In the genomic region with DNA sequence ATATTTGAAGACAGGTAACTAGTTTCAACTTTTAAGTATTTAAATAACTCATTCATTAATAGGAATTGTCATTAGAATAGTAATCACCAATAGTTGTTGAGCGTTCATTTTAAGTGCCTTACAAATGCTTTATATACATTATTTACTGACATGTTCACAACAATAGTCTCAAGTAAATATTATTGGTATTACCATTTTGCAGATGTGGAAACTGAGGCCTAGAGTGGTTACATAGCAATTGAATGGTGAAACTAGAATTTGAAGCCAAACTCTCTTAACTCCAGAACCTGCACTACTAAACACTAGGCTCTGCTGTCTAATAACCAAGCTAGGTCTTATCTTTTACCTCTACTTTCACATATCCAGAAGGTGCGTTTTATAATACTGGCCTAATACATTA, we compare ENCODE assay signal across 17 cellular contexts. TPM values are rescaled to one million over a fixed set of nuclear protein-coding genes. Genes with fewer than 3 reads are reported as not detected.
DNase-seq lines count a peak whose midpoint lies in the region; ATAC-seq, FAIRE-seq and TF ChIP-seq lines count a peak whose summit lies in the region.
"Had no signal": no experiment of that assay in that cellular context is flagged by ENCODE, and none has a peak within 500 bp of the region (broad histone marks: within the 10 kb centered on the region; RNA-seq: fewer than 3 reads in every experiment).

No MANE protein-coding gene starts in this region.

- H3K79me2 ChIP-seq in HepG2 (ENCODE audit: insufficient read depth, low read length), result peaks cover 3% of the 10 kb centered on the region
- peaks cover 5% of the 10 kb centered on the region for H3K79me2 ChIP-seq in K562 (ENCODE audit: control insufficient read depth, insufficient read depth, low read length)

- no peaks in the 10 kb centered on the region for H3K9me3 ChIP-seq in HepG2 (ENCODE audit: low read length)
- H3K9me3 ChIP-seq in right lobe of liver, result no peaks in the 10 kb centered on the region
- H3K9me3 ChIP-seq in K562 (replicated peaks; ENCODE audit: control insufficient read depth, insufficient read depth, low read depth, low read length), result peaks cover 2% of the 10 kb centered on the region; the same call in 1 of the 2 replicates
- H3K9me3 ChIP-seq: A549, BE2C, BLaER1, Caco-2 had no signal

- WGBS in HepG2 (ENCODE audit: low lambda C conversion rate), result 75% methylated on average over 2 of the region's 2 CpGs
- 82% methylated on average over 2 of the region's 2 CpGs for WGBS in right lobe of liver (ENCODE audit: insufficient coverage, low coverage, low lambda C conversion rate, missing lambda C conversion rate)
- WGBS in K562 (ENCODE audit: insufficient coverage, low coverage, missing lambda C conversion rate), result 66% methylated on average over 2 of the region's 2 CpGs

- DNase-seq in HepG2 (ENCODE audit: low spot score) (no peak), right lobe of liver (no peak), K562 (ENCODE audit: extremely low read depth in 1 of 4, low spot score in 3 of 4) (no peak), NCI-H510A (lab: John Stamatoyannopoulos, UW) (no peak), anterior cingulate cortex (lab: John Stamatoyannopoulos, UW) (no peak)
- DNase-seq: 8988T, DMS79, DMS79 treated with DMSO at 0.1 percent for 48 hours had no signal

- H3K4me2 ChIP-seq in HepG2 (ENCODE audit: low read depth, low read length) (no peak overlapping the region), K562 (ENCODE audit: insufficient read depth, low read length) (no peak overlapping the region)
- H3K4me2 ChIP-seq: A549; BLaER1; BLaER1 treated with 17β-estradiol and CSF1 and Interleukin-3, amounts not matched to agents 10 nM and 100 nM had no signal

- no peaks in the 10 kb centered on the region for H4K20me1 ChIP-seq in HepG2 (ENCODE audit: insufficient read depth, low read length)
- no peaks in the 10 kb centered on the region for H4K20me1 ChIP-seq in K562 (replicated peaks; ENCODE audit: control insufficient read depth, insufficient read depth, low read length)

- no peaks in the 10 kb centered on the region for H3K9me1 ChIP-seq in K562 (ENCODE audit: control insufficient read depth, insufficient read depth, low read length)

- no peak for ATAC-seq in HepG2
- no peak for ATAC-seq in right lobe of liver
- no peak for ATAC-seq in K562
- ATAC-seq: CD8-positive, alpha-beta T cell had no signal

- no peak for FAIRE-seq in HepG2 (lab: Jason Lieb, UNC)
- no peak for FAIRE-seq in K562 (lab: Jason Lieb, UNC)
- FAIRE-seq: A549 had no signal

- POLR2A ChIA-PET in HepG2 (lab: Yijun Ruan, JAX) (interaction anchor here (1.0 to 1.2 kb wide), 3 partner anchors 145 to 693 kb away, joined by 3 to 5 read pairs (median 5); no protein-coding TSS in a partner anchor), K562 (lab: Yijun Ruan, JAX) (interaction anchor here (0.6 to 1.5 kb wide), 7 partner anchors 8 to 714 kb away, joined by 3 to 7 read pairs (median 3); no protein-coding TSS in a partner anchor)

- TF ChIP-seq CTCF in HepG2 (CRISPR knock-in tag; IDR thresholded peaks at IDR 0.05) (no peak), right lobe of liver (IDR thresholded peaks at IDR 0.05) (no peak), VCaP (conservative IDR thresholded peaks at IDR 0.05) (no peak), K562 (IDR thresholded peaks at IDR 0.05 in 2 of 3, conservative IDR thresholded peaks at IDR 0.05 in 1 of 3; ENCODE audit: insufficient read depth in 2 of 3, low read depth in 1 of 3, low read length in 3 of 3) (no peak)

- CTCF ChIA-PET in HepG2 (lab: Yijun Ruan, JAX; ENCODE audit: low intra/inter-chr PET ratio, low total read pairs), result interaction anchor here (0.6 kb wide), 1 partner anchor 701 kb away, joined by 3 read pairs; no protein-coding TSS in a partner anchor
- CTCF ChIA-PET in K562 (lab: Yijun Ruan, JAX; ENCODE audit: low intra/inter-chr PET ratio), result interaction anchor here (1.3 to 1.4 kb wide), 2 partner anchors 53 to 62 kb away, joined by 5 to 7 read pairs; no protein-coding TSS in a partner anchor

- H2AFZ ChIP-seq in HepG2 (ENCODE audit: low read length) (no peak overlapping the region), K562 (ENCODE audit: low read depth, low read length) (no peak overlapping the region)

- H3K27ac ChIP-seq in HepG2 (ENCODE audit: extremely low read length, insufficient read depth, low read length) (no peak overlapping the region), right lobe of liver (no peak overlapping the region), VCaP (peak overlapping the region; percentile 39), K562 (ENCODE audit: extremely low read depth, low read depth, low read length) (no peak overlapping the region)
- H3K27ac ChIP-seq: 22Rv1; A549; BLaER1; BLaER1 treated with 17β-estradiol and CSF1 and Interleukin-3, amounts not matched to agents 10 nM and 100 nM; C4-2B had no signal

- H3K27me3 ChIP-seq in HepG2 (ENCODE audit: control insufficient read depth in 1 of 2, insufficient read depth in 2 of 2, low read length in 2 of 2) (no peaks in the 10 kb centered on the region; a peak in 1 of 5 replicates), right lobe of liver (no peaks in the 10 kb centered on the region), K562 (ENCODE audit: control insufficient read depth in 2 of 2, insufficient read depth in 2 of 2, low read length in 2 of 2) (peaks cover 0 to 4% of the 10 kb centered on the region in 2 experiments; a peak in 1 of 5 replicates)
- H3K27me3 ChIP-seq: BE2C; BLaER1; BLaER1 treated with 17β-estradiol and CSF1 and Interleukin-3, amounts not matched to agents 10 nM and 100 nM had no signal

- TF ChIP-seq EP300 in HepG2 (IDR thresholded peaks at IDR 0.05; ENCODE audit: low read depth in 2 of 2, low read length in 2 of 2) (no peak), HepG2 (CRISPR knock-in tag; IDR thresholded peaks at IDR 0.05; ENCODE audit: borderline replicate concordance) (no peak), K562 (IDR thresholded peaks at IDR 0.05; ENCODE audit: low read length) (no peak)

- BruUV-seq in HepG2 (replicated peaks; lab: Mats Ljungman, UMichigan) (no TSS peak), K562 (replicated peaks; lab: Mats Ljungman, UMichigan) (no TSS peak)

- in situ Hi-C loops in HepG2 (cut with HindIII; ENCODE audit: extremely low pct_ligation_motif_present, low pct_unique_long_range_greater_than_20kb) (no loop called here), K562 (cut with MboI) (loop anchor here (10.0 kb wide), 1 partner anchor 685 kb away; no protein-coding TSS in a partner anchor)

- intact Hi-C loops in HepG2 (cut with micrococcal nuclease; ENCODE audit: unreplicated experiment), result no loop called here
- intact Hi-C loops in right lobe of liver (cut with DNase I), result no loop called here
- intact Hi-C loops in K562 (cut with micrococcal nuclease), result no loop called here

- H3K4me1 ChIP-seq in HepG2 (ENCODE audit: insufficient read depth, low read length), result peaks cover 30% of the 10 kb centered on the region
- peaks cover 0 to 12% (median 4%) of the 10 kb centered on the region in 4 donors for H3K4me1 ChIP-seq in right lobe of liver
- H3K4me1 ChIP-seq in K562 (replicated peaks in 1 of 2; ENCODE audit: control insufficient read depth in 2 of 2, insufficient read depth in 2 of 2, low read length in 2 of 2), result peaks cover 6 to 20% of the 10 kb centered on the region in 2 experiments; a peak in 4 of 5 replicates
- H3K4me1 ChIP-seq: BE2C had no signal

- TF ChIP-seq POLR2A in HepG2 (IDR thresholded peaks at IDR 0.05; ENCODE audit: insufficient read depth in 1 of 2, low read depth in 2 of 2, low read length in 2 of 2) (no peak), right lobe of liver (IDR thresholded peaks at IDR 0.05) (no peak), K562 (conservative IDR thresholded peaks at IDR 0.05) (no peak)

- no peak overlapping the region for H3K4me3 ChIP-seq in HepG2 (replicated peaks in 1 of 3; ENCODE audit: insufficient read depth in 1 of 3, low read depth in 2 of 3, low read length in 3 of 3)
- H3K4me3 ChIP-seq in right lobe of liver, result no peak overlapping the region
- no peak overlapping the region for H3K4me3 ChIP-seq in K562
- H3K4me3 ChIP-seq: A549; BLaER1; BLaER1 treated with 17β-estradiol and CSF1 and Interleukin-3, amounts not matched to agents 10 nM and 100 nM had no signal

- H3K9ac ChIP-seq in HepG2 (ENCODE audit: insufficient read depth, low read depth, low read length) (no peak overlapping the region), K562 (ENCODE audit: insufficient read depth in 1 of 2, low read depth in 2 of 2, low read length in 2 of 2) (no peak overlapping the region)
- H3K9ac ChIP-seq: BLaER1; BLaER1 treated with 17β-estradiol and CSF1 and Interleukin-3, amounts not matched to agents 10 nM and 100 nM had no signal

- no peak for TF ChIP-seq RAD21 in HepG2 (CRISPR knock-in tag; IDR thresholded peaks at IDR 0.05)
- TF ChIP-seq RAD21 in K562 (CRISPR knock-in tag; conservative IDR thresholded peaks at IDR 0.05 in 1 of 2, IDR thresholded peaks at IDR 0.05 in 1 of 2), result no peak

- no peaks in the 10 kb centered on the region for H3K36me3 ChIP-seq in HepG2 (replicated peaks in 1 of 2; ENCODE audit: control insufficient read depth in 1 of 2, insufficient read depth in 2 of 2, low read length in 2 of 2)
- no peaks in the 10 kb centered on the region for H3K36me3 ChIP-seq in right lobe of liver
- no peaks in the 10 kb centered on the region for H3K36me3 ChIP-seq in K562 (ENCODE audit: control insufficient read depth, insufficient read depth, low read length)
- H3K36me3 ChIP-seq: BLaER1; BLaER1 treated with 17β-estradiol and CSF1 and Interleukin-3, amounts not matched to agents 10 nM and 100 nM had no signal

RNA-seq across cellular contexts. Expression of gene HSPA9, which starts 4.8 kb away (rescaled TPM):
- 478 and 735 TPM in 2 replicates for total RNA-seq in HepG2 (2016; rRNA removed; fragmentation: Illumina TruSeq; extraction: Trizol)
- total RNA-seq in HepG2 (2016; cell fraction: cytosol; rRNA removed; fragmentation: Illumina TruSeq; extraction: Trizol; ENCODE audit: low read depth), result 60.7 and 67.1 TPM in 2 replicates
- 492 and 742 TPM in 2 replicates for total RNA-seq in HepG2 (2016; cell fraction: insoluble cytoplasmic fraction; rRNA removed; fragmentation: Illumina TruSeq; extraction: Trizol)
- total RNA-seq in HepG2 (2016; cell fraction: membrane; rRNA removed; fragmentation: Illumina TruSeq; extraction: Trizol), result 128 and 136 TPM in 2 replicates
- total RNA-seq in HepG2 (2016; cell fraction: nucleus; rRNA removed; fragmentation: Illumina TruSeq; extraction: Trizol), result 233 and 239 TPM in 2 replicates
- 165 and 187 TPM in 2 replicates for polyA plus RNA-seq in HepG2 (2011; rRNA removed)
- 153 and 171 TPM in 2 replicates for polyA plus RNA-seq in HepG2 (2011; cell fraction: cytosol; rRNA removed)
- polyA plus RNA-seq in HepG2 (2011; cell fraction: nucleus; rRNA removed), result 105 and 119 TPM in 2 replicates
- polyA plus RNA-seq in HepG2 (2012), result 281 and 405 TPM in 2 replicates
- 26.8 and 33.1 TPM in 2 replicates for polyA plus RNA-seq in HepG2 (2016; cell fraction: cytosol; fragmentation: Illumina TruSeq; extraction: Trizol; ENCODE audit: low read depth)
- polyA plus RNA-seq in HepG2 (2016; cell fraction: insoluble cytoplasmic fraction; fragmentation: Illumina TruSeq; extraction: Trizol; ENCODE audit: low read depth), result 585 and 612 TPM in 2 replicates
- 74.1 and 78.6 TPM in 2 replicates for polyA plus RNA-seq in HepG2 (2016; cell fraction: membrane; fragmentation: Illumina TruSeq; extraction: Trizol; ENCODE audit: low read depth)
- 287 and 304 TPM in 2 replicates for polyA plus RNA-seq in HepG2 (2016; cell fraction: nucleus; fragmentation: Illumina TruSeq; extraction: Trizol; ENCODE audit: insufficient read depth, low read depth)
- 402 and 449 TPM in 2 replicates for polyA minus RNA-seq in HepG2 (2011; rRNA and poly(A)+ RNA removed; ENCODE audit: low replicate concordance)
- 171 and 204 TPM in 2 replicates for polyA minus RNA-seq in HepG2 (2011; cell fraction: cytosol; rRNA and poly(A)+ RNA removed)
- polyA minus RNA-seq in HepG2 (2011; cell fraction: nucleus; rRNA and poly(A)+ RNA removed), result 196 and 222 TPM in 2 replicates
- 100 to 1,000 TPM; 198 to 459 (median 229) TPM for total RNA-seq in right lobe of liver
- 389 and 542 TPM in 2 replicates for total RNA-seq in K562 (2011; cell fraction: chromatin; rRNA removed; ENCODE audit: low replicate concordance)
- 228 and 277 TPM in 2 replicates for total RNA-seq in K562 (2011; cell fraction: nucleolus; rRNA removed)
- total RNA-seq in K562 (2011; cell fraction: nucleoplasm; rRNA removed), result 287 and 329 TPM in 2 replicates
- total RNA-seq in K562 (2014; rRNA removed), result 482 and 583 TPM in 2 replicates
- total RNA-seq in K562 (2014; rRNA removed; fragmentation: Illumina TruSeq; extraction: Trizol), result 548 and 597 TPM in 2 replicates
- total RNA-seq in K562 (2015; rRNA removed; fragmentation: Illumina TruSeq; extraction: Trizol), result 522 and 545 TPM in 2 replicates
- total RNA-seq in K562 (2021), result 481 and 498 TPM in 2 replicates
- polyA plus RNA-seq in K562 (2011; rRNA removed), result 296 and 361 TPM in 2 replicates
- 229 and 239 TPM in 2 replicates for polyA plus RNA-seq in K562 (2011; cell fraction: cytosol; rRNA removed)
- 225 and 240 TPM in 2 replicates for polyA plus RNA-seq in K562 (2011; cell fraction: nucleus; rRNA removed)
- 333 and 576 TPM in 2 replicates for polyA plus RNA-seq in K562 (2012)
- 474 and 552 TPM in 2 replicates for polyA plus RNA-seq in K562 (2014; fragmentation: Illumina TruSeq; extraction: Trizol)
- 100 to 1,000 TPM; 195 to 294 TPM for polyA plus RNA-seq in K562 (2014; fragmentation: Nextera tagmentation; extraction: Ambion mirVana)
- 514 and 537 TPM in 2 replicates for polyA plus RNA-seq in K562 (2014; rRNA removed)
- polyA minus RNA-seq in K562 (2011; rRNA and poly(A)+ RNA removed), result 500 and 528 TPM in 2 replicates
- 329 and 345 TPM in 2 replicates for polyA minus RNA-seq in K562 (2011; cell fraction: cytosol; rRNA and poly(A)+ RNA removed)
- polyA minus RNA-seq in K562 (2011; cell fraction: nucleus; rRNA and poly(A)+ RNA removed), result 149 and 198 TPM in 2 replicates

RNA-seq across cellular contexts. Expression of gene ETF1, which starts 37.0 kb away (rescaled TPM):
- 184 and 270 TPM in 2 replicates for total RNA-seq in HepG2 (2016; rRNA removed; fragmentation: Illumina TruSeq; extraction: Trizol)
- 51.8 and 53.7 TPM in 2 replicates for total RNA-seq in HepG2 (2016; cell fraction: cytosol; rRNA removed; fragmentation: Illumina TruSeq; extraction: Trizol; ENCODE audit: low read depth)
- total RNA-seq in HepG2 (2016; cell fraction: insoluble cytoplasmic fraction; rRNA removed; fragmentation: Illumina TruSeq; extraction: Trizol), result 190 and 264 TPM in 2 replicates
- 150 and 153 TPM in 2 replicates for total RNA-seq in HepG2 (2016; cell fraction: membrane; rRNA removed; fragmentation: Illumina TruSeq; extraction: Trizol)
- 90.0 and 98.4 TPM in 2 replicates for total RNA-seq in HepG2 (2016; cell fraction: nucleus; rRNA removed; fragmentation: Illumina TruSeq; extraction: Trizol)
- 45.3 and 52.1 TPM in 2 replicates for polyA plus RNA-seq in HepG2 (2011; rRNA removed)
- polyA plus RNA-seq in HepG2 (2011; cell fraction: cytosol; rRNA removed), result 30.2 and 38.0 TPM in 2 replicates
- 22.1 and 27.0 TPM in 2 replicates for polyA plus RNA-seq in HepG2 (2011; cell fraction: nucleus; rRNA removed)
- polyA plus RNA-seq in HepG2 (2012), result 73.5 and 77.9 TPM in 2 replicates
- polyA plus RNA-seq in HepG2 (2016; cell fraction: cytosol; fragmentation: Illumina TruSeq; extraction: Trizol; ENCODE audit: low read depth), result 58.4 and 64.0 TPM in 2 replicates
- polyA plus RNA-seq in HepG2 (2016; cell fraction: insoluble cytoplasmic fraction; fragmentation: Illumina TruSeq; extraction: Trizol; ENCODE audit: low read depth), result 240 and 256 TPM in 2 replicates
- 110 and 111 TPM in 2 replicates for polyA plus RNA-seq in HepG2 (2016; cell fraction: membrane; fragmentation: Illumina TruSeq; extraction: Trizol; ENCODE audit: low read depth)
- polyA plus RNA-seq in HepG2 (2016; cell fraction: nucleus; fragmentation: Illumina TruSeq; extraction: Trizol; ENCODE audit: insufficient read depth, low read depth), result 129 and 137 TPM in 2 replicates
- polyA minus RNA-seq in HepG2 (2011; rRNA and poly(A)+ RNA removed; ENCODE audit: low replicate concordance), result 28.2 and 68.1 TPM in 2 replicates
- polyA minus RNA-seq in HepG2 (2011; cell fraction: cytosol; rRNA and poly(A)+ RNA removed), result 50.5 and 61.1 TPM in 2 replicates
- polyA minus RNA-seq in HepG2 (2011; cell fraction: nucleus; rRNA and poly(A)+ RNA removed), result 51.4 and 66.6 TPM in 2 replicates
- total RNA-seq in right lobe of liver, result 10 to 100 TPM; 29.5 to 52.1 (median 39.4) TPM
- total RNA-seq in K562 (2011; cell fraction: chromatin; rRNA removed; ENCODE audit: low replicate concordance), result 43.7 and 83.9 TPM in 2 replicates
- total RNA-seq in K562 (2011; cell fraction: nucleolus; rRNA removed), result 26.2 and 27.1 TPM in 2 replicates
- total RNA-seq in K562 (2011; cell fraction: nucleoplasm; rRNA removed), result 53.3 and 65.5 TPM in 2 replicates
- total RNA-seq in K562 (2014; rRNA removed), result 149 and 157 TPM in 2 replicates
- 190 and 225 TPM in 2 replicates for total RNA-seq in K562 (2014; rRNA removed; fragmentation: Illumina TruSeq; extraction: Trizol)
- 146 and 159 TPM in 2 replicates for total RNA-seq in K562 (2015; rRNA removed; fragmentation: Illumina TruSeq; extraction: Trizol)
- total RNA-seq in K562 (2021), result 189 and 209 TPM in 2 replicates
- polyA plus RNA-seq in K562 (2011; rRNA removed), result 113 and 179 TPM in 2 replicates
- polyA plus RNA-seq in K562 (2011; cell fraction: cytosol; rRNA removed), result 43.2 and 61.7 TPM in 2 replicates
- polyA plus RNA-seq in K562 (2011; cell fraction: nucleus; rRNA removed), result 33.0 and 41.2 TPM in 2 replicates
- 93.8 and 122 TPM in 2 replicates for polyA plus RNA-seq in K562 (2012)
- 162 and 198 TPM in 2 replicates for polyA plus RNA-seq in K562 (2014; fragmentation: Illumina TruSeq; extraction: Trizol)
- polyA plus RNA-seq in K562 (2014; fragmentation: Nextera tagmentation; extraction: Ambion mirVana), result 10 to 100 TPM; 53.7 to 57.3 TPM
- polyA plus RNA-seq in K562 (2014; rRNA removed), result 137 and 164 TPM in 2 replicates
- polyA minus RNA-seq in K562 (2011; rRNA and poly(A)+ RNA removed), result 249 and 254 TPM in 2 replicates
- 67.7 and 94.2 TPM in 2 replicates for polyA minus RNA-seq in K562 (2011; cell fraction: cytosol; rRNA and poly(A)+ RNA removed)
- 25.3 and 40.0 TPM in 2 replicates for polyA minus RNA-seq in K562 (2011; cell fraction: nucleus; rRNA and poly(A)+ RNA removed)
